11 cellular contexts compared by ENCODE assay signal in the genomic region with DNA sequence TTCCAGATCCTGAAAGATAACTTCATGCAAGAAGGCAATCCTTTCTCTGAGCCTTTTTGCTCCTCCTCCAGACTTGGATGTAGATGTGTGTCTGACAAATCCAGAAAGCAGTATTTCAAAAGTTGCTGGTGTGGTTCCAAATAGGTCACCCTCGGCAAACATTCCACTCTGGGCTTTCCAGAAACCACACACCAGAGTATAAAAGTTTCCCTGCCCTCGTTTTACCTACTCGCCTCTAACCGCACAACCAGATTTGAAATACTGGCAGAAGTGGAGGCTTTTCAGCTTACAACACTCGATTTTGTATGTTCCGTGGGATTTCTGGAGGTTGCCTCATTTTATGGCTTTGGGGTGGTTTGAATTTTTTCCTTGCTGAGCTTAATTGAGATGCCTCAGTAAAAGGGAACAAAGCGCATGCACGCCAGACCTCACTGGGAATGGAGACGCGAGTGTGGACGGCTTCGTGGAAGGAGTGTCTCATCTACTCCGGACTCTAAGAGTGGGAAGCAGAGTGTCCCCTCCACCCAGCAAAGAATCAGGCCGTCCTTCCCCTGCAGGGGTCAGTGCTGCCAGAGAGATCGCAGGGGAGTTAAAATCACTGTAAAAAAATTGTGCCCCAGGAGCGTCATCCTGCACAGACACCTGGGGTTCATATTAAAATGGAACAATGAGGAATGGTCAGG. TPM values are rescaled to one million over a fixed set of nuclear protein-coding genes. Genes with fewer than 3 reads are reported as not detected.
DNase-seq lines count a peak whose midpoint lies in the region; ATAC-seq and TF ChIP-seq lines count a peak whose summit lies in the region.
"Had no signal": no experiment of that assay in that cellular context is flagged by ENCODE, and none has a peak within 500 bp of the region (broad histone marks: within the 10 kb centered on the region; RNA-seq: fewer than 3 reads in every experiment).

No MANE protein-coding gene starts in this region.

- H3K27ac ChIP-seq in ascending aorta (peak overlapping the region; percentile 49 to 63), gastrocnemius medialis (peak overlapping the region in 1 of 4 donors; percentile 23), H9 (ENCODE audit: insufficient read length, low read depth, low read length) (no peak overlapping the region)

- WGBS in H9 (ENCODE audit: extremely low coverage, insufficient read length, low lambda C conversion rate) = no CpG with 5 or more reads among the region's 16 CpGs

- H3K27ac Mint-ChIP-seq in H9 = no peak overlapping the region

- no peak overlapping the region for H2AK5ac ChIP-seq in H9 (ENCODE audit: insufficient read length, low read length)

- no peak overlapping the region for H3K18ac ChIP-seq in H9 (ENCODE audit: insufficient read length, low read depth, low read length)

- no peak overlapping the region for H3K14ac ChIP-seq in H9 (ENCODE audit: insufficient read depth, low read length)

- H3K36me3 ChIP-seq in ascending aorta (no peaks in the 10 kb centered on the region), gastrocnemius medialis (no peaks in the 10 kb centered on the region)

- H4K8ac ChIP-seq in H9 (replicated peaks; ENCODE audit: insufficient read length, low read depth, low read length) = no peak overlapping the region

- no peak overlapping the region for H3K4me3 Mint-ChIP-seq in H9
- H3K4me3 Mint-ChIP-seq: central memory CD8-positive, alpha-beta T cell had no signal

- no peaks in the 10 kb centered on the region for H3K36me3 Mint-ChIP-seq in H9 (ENCODE audit: insufficient read depth in 1 of 3, low read depth in 3 of 3)

- H3K4me1 ChIP-seq in ascending aorta (peaks cover 0 to 8% of the 10 kb centered on the region in 2 donors), gastrocnemius medialis (peaks cover 14 to 17% of the 10 kb centered on the region in 2 donors), H9 (ENCODE audit: insufficient read depth, low read length) (no peaks in the 10 kb centered on the region)

- in situ Hi-C loops in G401 (cut with HindIII; ENCODE audit: low sequenced_read_pairs) (no loop called here), gastrocnemius medialis (cut with MboI; ENCODE audit: low sequenced_read_pairs in 4 of 4) (no loop called here)

- no peak overlapping the region for H2BK20ac ChIP-seq in H9 (ENCODE audit: low read depth, low read length, poor library complexity, severe bottlenecking)

- no peaks in the 10 kb centered on the region for H3K23me2 ChIP-seq in H9 (ENCODE audit: insufficient read length, low read depth, low read length, poor library complexity, severe bottlenecking)

- no peak overlapping the region for H2BK5ac ChIP-seq in H9 (ENCODE audit: insufficient read length, low read length)

- H3K9me3 Mint-ChIP-seq in H9 = no peaks in the 10 kb centered on the region
- H3K9me3 Mint-ChIP-seq: central memory CD8-positive, alpha-beta T cell had no signal

- H3K4me3 ChIP-seq in ascending aorta (peak overlapping the region; percentile 18 to 21), gastrocnemius medialis (peak overlapping the region in 1 of 4 donors; percentile 28)

- H3K9me3 ChIP-seq in ascending aorta = no peaks in the 10 kb centered on the region
- H3K9me3 ChIP-seq in gastrocnemius medialis = no peaks in the 10 kb centered on the region
- H3K9me3 ChIP-seq in H9 (ENCODE audit: control insufficient read depth, low read depth, low read length) = no peaks in the 10 kb centered on the region

- ATAC-seq in Right ventricle myocardium superior (ENCODE audit: poor library complexity) = peak; percentile 82
- ATAC-seq in gastrocnemius medialis = peak; percentile 95 to 99

- no peaks in the 10 kb centered on the region for H3K79me1 ChIP-seq in H9 (ENCODE audit: insufficient read depth, low read depth, low read length, poor library complexity, severe bottlenecking)

- H2AFZ ChIP-seq in H9 (ENCODE audit: low read length) = no peak overlapping the region

- no peak overlapping the region for H4K91ac ChIP-seq in H9 (ENCODE audit: insufficient read length, low read depth, low read length)

- no peaks in the 10 kb centered on the region for H4K20me1 ChIP-seq in H9 (ENCODE audit: control insufficient read depth, insufficient read depth, insufficient read length)

- H3K56ac ChIP-seq in H9 (ENCODE audit: insufficient read length, low read depth, low read length) = no peak overlapping the region

- no peak overlapping the region for H3K4me2 ChIP-seq in H9 (ENCODE audit: insufficient read depth, insufficient read length, low read length)

- H3K27me3 Mint-ChIP-seq in H9 (ENCODE audit: low read depth) = no peaks in the 10 kb centered on the region; the same call in none of the 2 replicates
- H3K27me3 Mint-ChIP-seq: central memory CD8-positive, alpha-beta T cell had no signal

- no peaks in the 10 kb centered on the region for H3K79me2 ChIP-seq in H9 (ENCODE audit: insufficient read depth, low read length)

- no peak overlapping the region for H4K5ac ChIP-seq in H9 (ENCODE audit: insufficient read length, low read depth, low read length)

- TF ChIP-seq POLR2A in gastrocnemius medialis (IDR thresholded peaks at IDR 0.05) = no peak

- no peak overlapping the region for H3K4ac ChIP-seq in H9 (ENCODE audit: low read depth, low read length)

- H3K23ac ChIP-seq in H9 (ENCODE audit: insufficient read length, low read depth, low read length) = no peak overlapping the region

- peaks cover 14 to 18% of the 10 kb centered on the region in 2 experiments for H3K4me1 Mint-ChIP-seq in H9
- H3K4me1 Mint-ChIP-seq: central memory CD8-positive, alpha-beta T cell had no signal

- H3K27me3 ChIP-seq in ascending aorta (no peaks in the 10 kb centered on the region), gastrocnemius medialis (no peaks in the 10 kb centered on the region), H9 (ENCODE audit: insufficient read depth, low read length) (no peaks in the 10 kb centered on the region)

- no peak overlapping the region for H2BK12ac ChIP-seq in H9 (ENCODE audit: insufficient read length, low read depth, low read length)

- no peak overlapping the region for H3K9ac ChIP-seq in H9 (ENCODE audit: extremely low read depth, insufficient read length, low read length)

- H3T11ph ChIP-seq in H9 (ENCODE audit: low read length) = no peak overlapping the region

- intact Hi-C loops in ascending aorta (cut with DNase I) = loop anchor here (2.0 kb wide), 2 partner anchors 27 to 137 kb away; a partner anchor contains a TSS
- intact Hi-C loops in Right ventricle myocardium superior (cut with DNase I) = no loop called here
- intact Hi-C loops in gastrocnemius medialis (cut with DNase I; ENCODE audit: low total_unique reads) = loop anchor here (2.0 to 5.0 kb wide), 2 partner anchors 23 to 141 kb away; no protein-coding TSS in a partner anchor

- DNase-seq in G401 (ENCODE audit: low spot score) = peak; percentile 49
- DNase-seq in ascending aorta (ENCODE audit: low spot score in 2 of 2) = peak in 1 of 2 donors; percentile 84
- DNase-seq in Right ventricle myocardium superior = peak; percentile 30
- DNase-seq in gastrocnemius medialis = peak; percentile 70 to 79
- DNase-seq in H9 = no peak
- DNase-seq in activated CD4-positive, alpha-beta T cell treated with anti-CD3 and anti-CD28 coated beads for 1 hour = no peak
- no peak for DNase-seq in islet precursor cell
- no peak for DNase-seq in stimulated activated CD4-positive, alpha-beta T cell treated with anti-CD3 and anti-CD28 coated beads, Interleukin-1b, Interleukin-23, amount 100 ng/mL, for 48 hours
- DNase-seq: activated CD4-positive, alpha-beta T cell treated with anti-CD3 and anti-CD28 coated beads for 4 hours; Kasumi-1 had no signal

- no peak overlapping the region for H2BK15ac ChIP-seq in H9 (ENCODE audit: low read depth, low read length)

- TF ChIP-seq CTCF in ascending aorta (IDR thresholded peaks at IDR 0.05) = no peak
- TF ChIP-seq CTCF in gastrocnemius medialis (IDR thresholded peaks at IDR 0.05 in 4 of 5, conservative IDR thresholded peaks at IDR 0.05 in 1 of 5) = no peak
- TF ChIP-seq CTCF in H9 (conservative IDR thresholded peaks at IDR 0.05) = no peak

- H2BK120ac ChIP-seq in H9 (ENCODE audit: low read depth, low read length, poor library complexity, severe bottlenecking) = no peak overlapping the region

RNA-seq across cellular contexts. Expression of a gene that starts 44.0 kb away (rescaled TPM):
- total RNA-seq in G401 (2014; rRNA removed; shearing (Covaris generic)) = 2,056 and 2,130 TPM in 2 replicates
- total RNA-seq in ascending aorta (479 TPM), Right ventricle myocardium superior (756 TPM), gastrocnemius medialis (100 to 1,000 TPM; 572 to 825 (median 762) TPM), H9 (2021) (1,893 and 1,918 TPM in 2 replicates)

Comparison
In these comparisons a context has a peak if more than half of its experiments do, and no peak if none do; other contexts are left out.
1. DNase-seq: peak in G401 (single experiment), Right ventricle myocardium superior (single experiment) and gastrocnemius medialis (2 of 2); none in H9 (single experiment), activated CD4-positive, alpha-beta T cell treated with anti-CD3 and anti-CD28 coated beads for 1 hour (single experiment), islet precursor cell (single experiment) and stimulated activated CD4-positive, alpha-beta T cell treated with anti-CD3 and anti-CD28 coated beads, Interleukin-1b, Interleukin-23, amount 100 ng/mL, for 48 hours (single experiment).